Comparison of ENCODE assay signal across 8 cellular contexts in the genomic region with DNA sequence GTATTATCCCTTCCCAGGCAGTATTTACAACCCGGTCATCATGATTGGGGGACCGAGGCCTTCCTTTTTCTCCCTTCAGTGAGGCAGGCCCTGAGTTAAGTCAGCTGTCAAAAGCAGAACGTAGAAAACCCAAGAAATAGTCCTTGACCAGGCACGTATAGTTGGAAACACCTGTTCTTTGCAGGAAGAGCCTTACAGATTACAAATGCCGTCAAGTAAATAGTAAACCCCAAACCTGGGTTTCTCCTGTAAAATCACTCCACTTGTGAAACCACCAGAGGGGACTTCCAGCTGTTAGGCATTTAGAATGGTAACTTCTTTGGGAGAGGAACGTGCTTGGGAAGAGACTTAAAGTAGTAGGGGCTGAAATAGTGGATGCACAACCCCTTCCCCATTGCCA. TPM values are rescaled to one million over a fixed set of nuclear protein-coding genes. Genes with fewer than 3 reads are reported as not detected.
DNase-seq lines count a peak whose midpoint lies in the region; ATAC-seq and TF ChIP-seq lines count a peak whose summit lies in the region.
"Had no signal": no experiment of that assay in that cellular context is flagged by ENCODE, and none has a peak within 500 bp of the region (broad histone marks: within the 10 kb centered on the region; RNA-seq: fewer than 3 reads in every experiment).

No MANE protein-coding gene starts in this region.

- no peak overlapping the region for H3K18ac ChIP-seq in IMR-90 (ENCODE audit: low read depth, low read length)

- ATAC-seq in IMR-90 (ENCODE audit: low read depth): no peak
- ATAC-seq in stimulated activated effector memory CD8-positive, alpha-beta T cell treated with anti-CD3 and anti-CD28 coated beads, Interleukin-12 subunit alpha, Interleukin-12 subunit beta, amount 100 ng/mL, for 72 hours: no peak
- no peak for ATAC-seq in GM18867 (IDR thresholded peaks at IDR 0.05; ENCODE audit: unreplicated experiment)

- dilution Hi-C loops in IMR-90 (cut with HindIII; ENCODE audit: low sequenced_read_pairs, unreplicated experiment): no loop called here

- H4K20me1 ChIP-seq in IMR-90 (ENCODE audit: insufficient read depth, low read length): peaks cover 29% of the 10 kb centered on the region

- H3K27me3 Mint-ChIP-seq in immature natural killer cell (ENCODE audit: low read depth in 3 of 3): peaks cover 2 to 8% (median 5%) of the 10 kb centered on the region in 3 donors

- POLR2A ChIA-PET in IMR-90 (lab: Charles Lee; ENCODE audit: unreplicated experiment): no interaction called here

- H2BK120ac ChIP-seq in IMR-90 (ENCODE audit: low read depth, low read length): no peak overlapping the region

- H2BK15ac ChIP-seq in IMR-90 (ENCODE audit: low read depth, low read length): no peak overlapping the region

- no peak for TF ChIP-seq CTCF in IMR-90 (conservative IDR thresholded peaks at IDR 0.05; ENCODE audit: low read depth, low read length)
- TF ChIP-seq CTCF in WERI-Rb-1 (IDR thresholded peaks at IDR 0.05; ENCODE audit: low read depth, low read length): no peak
- TF ChIP-seq CTCF in GM13976 (IDR thresholded peaks at IDR 0.05; ENCODE audit: borderline replicate concordance, control extremely low read depth, extremely low read depth, insufficient read depth, missing control alignments): no peak

- no TSS peak for BruUV-seq in IMR-90 (replicated peaks; lab: Mats Ljungman, UMichigan)

- TF ChIP-seq POLR2A in IMR-90 (IDR thresholded peaks at IDR 0.05; ENCODE audit: low read depth, low read length): no peak

- DNase-seq in IMR-90 (no peak), WERI-Rb-1 (no peak), immature natural killer cell (no peak), GM13976 (ENCODE audit: low spot score) (no peak), SKM-1 (lab: John Stamatoyannopoulos, UW; ENCODE audit: unreplicated experiment) (no peak)
- no peak for DNase-seq in stimulated activated effector memory CD8-positive, alpha-beta T cell treated with anti-CD3 and anti-CD28 coated beads, Interleukin-12 subunit alpha, Interleukin-12 subunit beta, amount 100 ng/mL, for 72 hours (ENCODE audit: low spot score in 2 of 2)
- DNase-seq: activated T-cell treated with anti-CD3 and anti-CD28 coated beads, Interleukin-2, amount 50 U/mL, for 48 hours had no signal

- H3K27me3 ChIP-seq in IMR-90 (ENCODE audit: control insufficient read depth, insufficient read depth, low read length) (no peaks in the 10 kb centered on the region), WERI-Rb-1 (ENCODE audit: insufficient read depth, low read depth, severe bottlenecking) (no peaks in the 10 kb centered on the region)

- no peak overlapping the region for H3K56ac ChIP-seq in IMR-90 (ENCODE audit: extremely low read depth, insufficient read depth, low read length)

- no peak overlapping the region for H2AK9ac ChIP-seq in IMR-90 (replicated peaks; ENCODE audit: low read depth, low read length, poor library complexity)

- no peak overlapping the region for H3K4me2 ChIP-seq in IMR-90 (ENCODE audit: low read depth, low read length)

- H4K91ac ChIP-seq in IMR-90 (ENCODE audit: insufficient read depth, low read depth, low read length): no peak overlapping the region

- H3K9me3 ChIP-seq in IMR-90 (ENCODE audit: control insufficient read depth, insufficient read depth, low read length): no peaks in the 10 kb centered on the region
- no peaks in the 10 kb centered on the region for H3K9me3 ChIP-seq in WERI-Rb-1 (ENCODE audit: severe bottlenecking)

- H3K27ac Mint-ChIP-seq in immature natural killer cell: peak overlapping the region; percentile 42 to 87 (median 78)
- H3K27ac Mint-ChIP-seq in stimulated activated effector memory CD8-positive, alpha-beta T cell treated with anti-CD3 and anti-CD28 coated beads, Interleukin-12 subunit alpha, Interleukin-12 subunit beta, amount 100 ng/mL, for 72 hours: peak overlapping the region; percentile 53

- H3K36me3 Mint-ChIP-seq in immature natural killer cell: peaks cover 3 to 4% (median 3%) of the 10 kb centered on the region in 3 donors
- peaks cover 14% of the 10 kb centered on the region for H3K36me3 Mint-ChIP-seq in stimulated activated effector memory CD8-positive, alpha-beta T cell treated with anti-CD3 and anti-CD28 coated beads, Interleukin-12 subunit alpha, Interleukin-12 subunit beta, amount 100 ng/mL, for 72 hours

- H3K9ac ChIP-seq in IMR-90 (ENCODE audit: low read depth, low read length): no peak overlapping the region

- H3K36me3 ChIP-seq in IMR-90 (ENCODE audit: control insufficient read depth, insufficient read depth, low read length) (no peaks in the 10 kb centered on the region), WERI-Rb-1 (peaks cover 24% of the 10 kb centered on the region)

- no peak overlapping the region for H4K5ac ChIP-seq in IMR-90 (ENCODE audit: low read depth, low read length)

- no peak overlapping the region for H2AK5ac ChIP-seq in IMR-90 (ENCODE audit: low read depth, low read length)

- in situ Hi-C loops in IMR-90 (cut with MboI; ENCODE audit: low sequenced_read_pairs) (no loop called here), GM13976 (cut with MboI; ENCODE audit: low sequenced_read_pairs, unreplicated experiment) (no loop called here)

- no CpG with 5 or more reads among the region's 6 CpGs for WGBS in IMR-90 (ENCODE audit: extremely low coverage in 2 of 2, insufficient read length in 1 of 2), 2 experiments

- H3K9me1 ChIP-seq in IMR-90 (ENCODE audit: insufficient read depth, low read length): peaks cover 13% of the 10 kb centered on the region

- CTCF ChIA-PET in IMR-90 (lab: Yijun Ruan, JAX): interaction anchor here (0.6 kb wide), 1 partner anchor 71 kb away, joined by 8 read pairs; no protein-coding TSS in a partner anchor

- no peak for TF ChIP-seq RAD21 in IMR-90 (IDR thresholded peaks at IDR 0.05; ENCODE audit: low read length)

- no peak overlapping the region for H3K14ac ChIP-seq in IMR-90 (replicated peaks; ENCODE audit: low read depth, low read length)

- H4K8ac ChIP-seq in IMR-90 (ENCODE audit: low read depth in 2 of 2, low read length in 2 of 2): peak overlapping the region; percentile 92 to 100; a peak in 3 of 4 replicates

- H2BK5ac ChIP-seq in IMR-90 (ENCODE audit: low read depth, low read length, poor library complexity, severe bottlenecking): no peak overlapping the region

- H3K79me1 ChIP-seq in IMR-90 (ENCODE audit: low read depth in 1 of 2, low read length in 2 of 2): peaks cover 8 to 20% of the 10 kb centered on the region in 2 experiments; a peak in 3 of 4 replicates

- peak overlapping the region; percentile 61 to 86 (median 80) for H3K4me3 Mint-ChIP-seq in immature natural killer cell
- no peak overlapping the region for H3K4me3 Mint-ChIP-seq in stimulated activated effector memory CD8-positive, alpha-beta T cell treated with anti-CD3 and anti-CD28 coated beads, Interleukin-12 subunit alpha, Interleukin-12 subunit beta, amount 100 ng/mL, for 72 hours

- peaks cover 0 to 6% of the 10 kb centered on the region in 2 donors for H3K4me1 Mint-ChIP-seq in immature natural killer cell
- H3K4me1 Mint-ChIP-seq in stimulated activated effector memory CD8-positive, alpha-beta T cell treated with anti-CD3 and anti-CD28 coated beads, Interleukin-12 subunit alpha, Interleukin-12 subunit beta, amount 100 ng/mL, for 72 hours: peaks cover 22% of the 10 kb centered on the region

- no peak overlapping the region for H3K4ac ChIP-seq in IMR-90 (ENCODE audit: low read depth, low read length)

- H3K23ac ChIP-seq in IMR-90 (ENCODE audit: low read depth, low read length): no peak overlapping the region

- H2AFZ ChIP-seq in IMR-90 (replicated peaks; ENCODE audit: low read length, poor library complexity): no peak overlapping the region

- H3K27ac ChIP-seq in IMR-90 (ENCODE audit: insufficient read depth, low read length) (no peak overlapping the region), WERI-Rb-1 (peak overlapping the region; percentile 91)

- H3K9me3 Mint-ChIP-seq in immature natural killer cell: peaks cover 0 to 4% (median 2%) of the 10 kb centered on the region in 6 donors
- peaks cover 3% of the 10 kb centered on the region for H3K9me3 Mint-ChIP-seq in stimulated activated effector memory CD8-positive, alpha-beta T cell treated with anti-CD3 and anti-CD28 coated beads, Interleukin-12 subunit alpha, Interleukin-12 subunit beta, amount 100 ng/mL, for 72 hours

- no peak overlapping the region for H3K4me3 ChIP-seq in IMR-90 (ENCODE audit: insufficient read depth, low read depth, low read length)
- H3K4me3 ChIP-seq in WERI-Rb-1 (ENCODE audit: low read depth, low read length): no peak overlapping the region

- no peak overlapping the region for H2BK20ac ChIP-seq in IMR-90 (ENCODE audit: low read depth, low read length)

- intact Hi-C loops in IMR-90 (cut with micrococcal nuclease): no loop called here

- peaks cover 5% of the 10 kb centered on the region for H3K4me1 ChIP-seq in IMR-90 (ENCODE audit: control insufficient read depth, insufficient read depth, low read length)

TF ChIP-seq in IMR-90, 13 proteins besides CTCF, POLR2A, EP300 and RAD21 (continues in another document):
- TF ChIP-seq MAZ (IDR thresholded peaks at IDR 0.05; ENCODE audit: borderline replicate concordance, low read depth, low read length) (no peak), CHD1 (IDR thresholded peaks at IDR 0.05; ENCODE audit: low read depth, low read length) (no peak), CEBPB (IDR thresholded peaks at IDR 0.05; ENCODE audit: low read depth, low read length) (no peak), SMC3 (IDR thresholded peaks at IDR 0.05; ENCODE audit: low read depth, low read length) (no peak), MXI1 (IDR thresholded peaks at IDR 0.05; ENCODE audit: borderline replicate concordance, low read depth, low read length) (no peak), MAFK (IDR thresholded peaks at IDR 0.05; ENCODE audit: low read depth, low read length) (no peak), RCOR1 (IDR thresholded peaks at IDR 0.05; ENCODE audit: insufficient replicate concordance, low read length) (no peak), NFE2L2 (IDR thresholded peaks at IDR 0.05; ENCODE audit: low read depth, low read length) (no peak), FOS (IDR thresholded peaks at IDR 0.05; ENCODE audit: low read depth, low read length) (no peak)

RNA-seq across cellular contexts. Expression of gene BTBD1, which starts 1.0 kb away (rescaled TPM):
- total RNA-seq in IMR-90 (2012; rRNA removed): 78.7 and 90.5 TPM in 2 replicates
- polyA plus RNA-seq in IMR-90 (2012; rRNA removed) (32.8 and 39.3 TPM in 2 replicates), immature natural killer cell (10 to 100 TPM; 45.6 to 61.9 (median 56.1) TPM)
- 12.1 and 20.3 TPM in 2 replicates for polyA plus RNA-seq in IMR-90 (2012; cell fraction: cytosol; rRNA removed)
- polyA plus RNA-seq in IMR-90 (2012; cell fraction: nucleus; rRNA removed; ENCODE audit: low replicate concordance): 9.5 and 22.4 TPM in 2 replicates

RNA-seq across cellular contexts. Expression of gene TM6SF1, which starts 39.4 kb away (rescaled TPM):
- 1.6 and 1.9 TPM in 2 replicates for total RNA-seq in IMR-90 (2012; rRNA removed)
- polyA plus RNA-seq in IMR-90 (2012; rRNA removed): 1.3 and 1.9 TPM in 2 replicates
- polyA plus RNA-seq in IMR-90 (2012; cell fraction: cytosol; rRNA removed): 1.1 and 1.8 TPM in 2 replicates
- polyA plus RNA-seq in IMR-90 (2012; cell fraction: nucleus; rRNA removed; ENCODE audit: low replicate concordance): 1.1 and 2.5 TPM in 2 replicates
- polyA plus RNA-seq in immature natural killer cell: 10 to 100 TPM; 17.2 to 20.2 (median 17.9) TPM

RNA-seq across cellular contexts. Expression of gene C15orf40, which starts 56.6 kb away (rescaled TPM):
- total RNA-seq in IMR-90 (2012; rRNA removed): 4.4 and 7.0 TPM in 2 replicates
- 10.7 and 12.3 TPM in 2 replicates for polyA plus RNA-seq in IMR-90 (2012; rRNA removed)
- polyA plus RNA-seq in IMR-90 (2012; cell fraction: cytosol; rRNA removed): 8.1 and 12.8 TPM in 2 replicates
- polyA plus RNA-seq in IMR-90 (2012; cell fraction: nucleus; rRNA removed; ENCODE audit: low replicate concordance): 6.0 and 8.1 TPM in 2 replicates
- polyA plus RNA-seq in immature natural killer cell: 10 to 100 TPM; 48.1 to 56.5 (median 48.7) TPM
